17 cellular contexts compared by ENCODE assay signal in the genomic region with DNA sequence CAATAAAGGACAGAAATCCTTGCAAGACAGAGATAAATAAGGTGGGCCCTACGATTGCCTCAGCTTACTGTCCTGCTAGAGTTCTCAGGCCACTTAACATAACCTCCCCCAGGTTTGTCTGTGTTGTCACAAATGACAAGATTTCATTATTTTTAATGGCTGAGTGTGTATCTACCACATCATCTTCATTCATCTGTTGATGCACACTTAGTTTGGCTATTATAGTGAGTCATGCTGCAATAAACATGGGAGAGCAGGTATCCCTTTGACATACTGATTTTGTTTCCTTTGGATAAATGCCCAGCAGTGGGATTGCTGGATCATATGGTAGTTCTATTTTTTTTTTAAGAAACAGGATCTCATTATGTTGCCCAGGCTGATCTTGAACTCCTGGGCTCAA.
DNase-seq lines count a peak whose midpoint lies in the region; ATAC-seq and TF ChIP-seq lines count a peak whose summit lies in the region.
"Had no signal": no experiment of that assay in that cellular context is flagged by ENCODE, and none has a peak within 500 bp of the region (broad histone marks: within the 10 kb centered on the region; RNA-seq: fewer than 3 reads in every experiment).

No MANE protein-coding gene starts in this region.

- no peaks in the 10 kb centered on the region; the same call in 1 of the 2 replicates for H3K9me3 ChIP-seq in PC-9 (ENCODE audit: insufficient read depth, low read depth)
- H3K9me3 ChIP-seq: lower lobe of right lung had no signal

- H3K27ac ChIP-seq in PC-9: peak overlapping the region; percentile 34
- H3K27ac ChIP-seq: lower lobe of right lung had no signal

- peaks cover 50 to 62% of the 10 kb centered on the region in 2 donors for H3K4me1 Mint-ChIP-seq in natural killer cell
- peaks cover 36% of the 10 kb centered on the region for H3K4me1 Mint-ChIP-seq in activated CD4-positive, alpha-beta memory T cell treated with anti-CD3 and anti-CD28 coated beads for 36 hours (ENCODE audit: low read depth)

- ATAC-seq in natural killer cell: no peak
- ATAC-seq: activated CD4-positive, alpha-beta T cell treated with anti-CD3 and anti-CD28 coated beads for 36 hours; lower lobe of right lung had no signal

- POLR2A ChIA-PET in PC-9 (lab: Charles Lee; ENCODE audit: unreplicated experiment): no interaction called here
- POLR2A ChIA-PET in activated CD4-positive, alpha-beta memory T cell treated with anti-CD3 and anti-CD28 coated beads for 36 hours (lab: Charles Lee): no interaction called here

- intact Hi-C loops in PC-9 (cut with micrococcal nuclease; ENCODE audit: unreplicated experiment): loop anchor here (1.0 to 10.0 kb wide), 4 partner anchors 60 to 173 kb away; a partner anchor contains a TSS
- intact Hi-C loops in natural killer cell (cut with micrococcal nuclease): no loop called here
- intact Hi-C loops in activated CD4-positive, alpha-beta memory T cell treated with anti-CD3 and anti-CD28 coated beads for 36 hours (cut with micrococcal nuclease): no loop called here

- H3K79me2 ChIP-seq in PC-9 (ENCODE audit: low read depth): no peaks in the 10 kb centered on the region

- H3K4me3 ChIP-seq in PC-9 (no peak overlapping the region), retinal pigment epithelial cell (ENCODE audit: low read length) (no peak overlapping the region)
- H3K4me3 ChIP-seq: lower lobe of right lung had no signal

- H3K27ac Mint-ChIP-seq in natural killer cell: no peak overlapping the region
- no peak overlapping the region for H3K27ac Mint-ChIP-seq in activated CD4-positive, alpha-beta memory T cell treated with anti-CD3 and anti-CD28 coated beads for 36 hours
- H3K27ac Mint-ChIP-seq: activated CD4-positive, alpha-beta T cell treated with anti-CD3 and anti-CD28 coated beads for 36 hours; stimulated activated naive CD8-positive, alpha-beta T cell treated with anti-CD3 and anti-CD28 coated beads, Interleukin-15, Interleukin-2, amounts not matched to agents 100 ng/mL and 50 ng/mL, for 24 hours had no signal

- peak; percentile 6 for DNase-seq in NCI-H1092 treated with DMSO at 0.1 percent for 48 hours (lab: John Stamatoyannopoulos, UW)
- no peak for DNase-seq in NCI-H1092 (lab: John Stamatoyannopoulos, UW)
- peak in 1 of 2 experiments; percentile 85 for DNase-seq in PC-9
- DNase-seq in dermis blood vessel endothelial cell: peak; percentile 78
- DNase-seq in retinal pigment epithelial cell (ENCODE audit: low read depth): peak; percentile 74
- DNase-seq in OCI-M2 (lab: John Stamatoyannopoulos, UW; ENCODE audit: unreplicated experiment): no peak
- no peak for DNase-seq in natural killer cell
- DNase-seq in activated CD4-positive, alpha-beta memory T cell treated with anti-CD3 and anti-CD28 coated beads for 36 hours: no peak
- DNase-seq: 8988T; activated CD4-positive, alpha-beta T cell treated with anti-CD3 and anti-CD28 coated beads for 36 hours; activated effector memory CD4-positive, alpha-beta T cell treated with Interleukin-2 at 50 U/mL for 16 hours; GDM1; head of caudate nucleus; lower lobe of right lung; occipital lobe; stimulated activated CD4-positive, alpha-beta T cell treated with anti-CD3 and anti-CD28 coated beads, Interleukin-2, amount 100 ng/mL, for 24 hours had no signal

- H3F3A ChIP-seq in PC-9 (ENCODE audit: insufficient read depth, low read depth): peaks cover 4% of the 10 kb centered on the region; the same call in 1 of the 2 replicates

- H4K20me1 ChIP-seq in PC-9 (ENCODE audit: insufficient read depth): no peaks in the 10 kb centered on the region

- no peaks in the 10 kb centered on the region for H3K9me2 ChIP-seq in PC-9 (ENCODE audit: insufficient read depth)

- TF ChIP-seq CTCF in PC-9 (conservative IDR thresholded peaks at IDR 0.05) (no peak), retinal pigment epithelial cell (conservative IDR thresholded peaks at IDR 0.05; ENCODE audit: low read depth, low read length) (no peak), natural killer cell (IDR thresholded peaks at IDR 0.05) (no peak)

- no peaks in the 10 kb centered on the region for H3K36me3 Mint-ChIP-seq in natural killer cell
- peaks cover 6% of the 10 kb centered on the region for H3K36me3 Mint-ChIP-seq in activated CD4-positive, alpha-beta memory T cell treated with anti-CD3 and anti-CD28 coated beads for 36 hours

- H3K27me3 Mint-ChIP-seq in natural killer cell (ENCODE audit: low read depth in 2 of 2): no peaks in the 10 kb centered on the region
- no peaks in the 10 kb centered on the region for H3K27me3 Mint-ChIP-seq in activated CD4-positive, alpha-beta memory T cell treated with anti-CD3 and anti-CD28 coated beads for 36 hours
- H3K27me3 Mint-ChIP-seq: activated CD4-positive, alpha-beta T cell treated with anti-CD3 and anti-CD28 coated beads for 36 hours; stimulated activated naive CD8-positive, alpha-beta T cell treated with anti-CD3 and anti-CD28 coated beads, Interleukin-15, Interleukin-2, amounts not matched to agents 100 ng/mL and 50 ng/mL, for 24 hours had no signal

- no peak overlapping the region for H3K4me3 Mint-ChIP-seq in natural killer cell
- H3K4me3 Mint-ChIP-seq in activated CD4-positive, alpha-beta memory T cell treated with anti-CD3 and anti-CD28 coated beads for 36 hours: no peak overlapping the region
- H3K4me3 Mint-ChIP-seq: activated CD4-positive, alpha-beta T cell treated with anti-CD3 and anti-CD28 coated beads for 36 hours; stimulated activated naive CD8-positive, alpha-beta T cell treated with anti-CD3 and anti-CD28 coated beads, Interleukin-15, Interleukin-2, amounts not matched to agents 100 ng/mL and 50 ng/mL, for 24 hours had no signal

- H3K27me3 ChIP-seq in PC-9 (ENCODE audit: insufficient read depth, low read depth): no peaks in the 10 kb centered on the region

- peak overlapping the region; percentile 21 for H3K4me2 ChIP-seq in PC-9

- no TSS peak for BruUV-seq in PC-9 (replicated peaks; lab: Mats Ljungman, UMichigan)

- peaks cover 0 to 4% of the 10 kb centered on the region in 2 donors for H3K9me3 Mint-ChIP-seq in natural killer cell
- H3K9me3 Mint-ChIP-seq in activated CD4-positive, alpha-beta memory T cell treated with anti-CD3 and anti-CD28 coated beads for 36 hours: peaks cover 6% of the 10 kb centered on the region

- CTCF ChIA-PET in PC-9 (lab: Charles Lee): no interaction called here
- CTCF ChIA-PET in activated CD4-positive, alpha-beta memory T cell treated with anti-CD3 and anti-CD28 coated beads for 36 hours (lab: Charles Lee): no interaction called here

- peaks cover 49% of the 10 kb centered on the region for H3K4me1 ChIP-seq in PC-9 (replicated peaks; ENCODE audit: insufficient read depth)
- H3K4me1 ChIP-seq: lower lobe of right lung had no signal

- H3K36me3 ChIP-seq in PC-9 (ENCODE audit: low read depth): no peaks in the 10 kb centered on the region
- H3K36me3 ChIP-seq: lower lobe of right lung had no signal

- no peak overlapping the region for H2AFZ ChIP-seq in PC-9

Comparison
In these comparisons a context has a peak if more than half of its experiments do, and no peak if none do; other contexts are left out.
1. DNase-seq: peak in NCI-H1092 treated with DMSO at 0.1 percent for 48 hours (single experiment), dermis blood vessel endothelial cell (single experiment) and retinal pigment epithelial cell (single experiment); none in NCI-H1092 (single experiment), OCI-M2 (single experiment), natural killer cell (single experiment) and activated CD4-positive, alpha-beta memory T cell treated with anti-CD3 and anti-CD28 coated beads for 36 hours (single experiment).